Comparison of ENCODE assay signal across 10 cellular contexts in the genomic region with DNA sequence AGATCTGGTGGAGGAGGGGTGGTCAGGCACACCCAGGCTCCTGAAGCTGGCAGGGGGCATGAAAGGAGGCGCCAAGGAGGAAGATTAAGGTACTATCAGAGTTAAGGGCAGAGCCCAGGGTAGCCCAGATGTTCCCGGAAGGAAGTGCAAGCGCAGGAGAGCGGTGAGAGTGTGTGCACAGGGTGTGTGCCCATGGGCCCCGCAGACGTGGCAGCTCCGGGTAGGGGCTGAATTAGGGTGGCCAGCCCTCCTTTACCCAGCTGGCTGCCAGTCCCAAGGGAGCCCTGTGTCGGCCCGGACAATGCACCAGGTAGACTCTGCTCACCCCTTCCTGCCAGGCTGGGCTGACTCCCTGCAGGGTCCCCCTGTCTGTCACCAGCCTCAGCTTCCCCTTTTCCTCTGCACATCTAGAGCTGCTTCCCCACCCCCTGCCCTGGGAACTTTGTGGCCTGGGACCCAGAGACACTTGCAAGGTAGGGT. TPM values are rescaled to one million over a fixed set of nuclear protein-coding genes. Genes with fewer than 3 reads are reported as not detected.
DNase-seq lines count a peak whose midpoint lies in the region; ATAC-seq and TF ChIP-seq lines count a peak whose summit lies in the region.
"Had no signal": no experiment of that assay in that cellular context is flagged by ENCODE, and none has a peak within 500 bp of the region (broad histone marks: within the 10 kb centered on the region; RNA-seq: fewer than 3 reads in every experiment).

A gene (plus strand): TSS at position 184 of the 480 bp plus-strand sequence. CDS start 118 bp downstream, at position 302.

- peak within 1 kb of the TSS; percentile 5 for H3K4me3 ChIP-seq in mononuclear cell (ENCODE audit: low read length)
- H3K4me3 ChIP-seq: SJCRH30 had no signal

- peak within 1 kb of the TSS; percentile 64 for H3K27ac ChIP-seq in CD4-positive, alpha-beta T cell (ENCODE audit: low read depth, low read length)
- H3K27ac ChIP-seq: KMS-11, SJCRH30 had no signal

- peak; percentile 70 for ATAC-seq in CD4-positive, alpha-beta T cell (ENCODE audit: poor library complexity)
- ATAC-seq in GM19351 (IDR thresholded peaks at IDR 0.05; ENCODE audit: unreplicated experiment) (no peak), HG02852 (IDR thresholded peaks at IDR 0.05; ENCODE audit: unreplicated experiment) (no peak)

- H3K4me1 ChIP-seq in mononuclear cell (ENCODE audit: insufficient read depth, low read length) = peaks cover 81% of the 10 kb centered on the region

- intact Hi-C loops in CD4-positive, alpha-beta T cell (cut with DNase I, micrococcal nuclease) = loop anchor here (5.0 kb wide), 3 partner anchors 34 to 49 kb away; a partner anchor contains a TSS

- H3K27ac Mint-ChIP-seq in CD4-positive, alpha-beta T cell = peak within 1 kb of the TSS; percentile 92

- H3K4me3 Mint-ChIP-seq in CD4-positive, alpha-beta T cell = peak within 1 kb of the TSS; percentile 88

- H3K4me1 Mint-ChIP-seq in CD4-positive, alpha-beta T cell (ENCODE audit: low read depth) = peaks cover 77% of the 10 kb centered on the region

- no peaks in the 10 kb centered on the region for H3K9me3 Mint-ChIP-seq in CD4-positive, alpha-beta T cell

- H3K27me3 Mint-ChIP-seq in CD4-positive, alpha-beta T cell = no peaks in the 10 kb centered on the region

- peaks cover 10% of the 10 kb centered on the region for H3K36me3 Mint-ChIP-seq in CD4-positive, alpha-beta T cell (ENCODE audit: low read depth)

- no peak for TF ChIP-seq CTCF in CD4-positive, alpha-beta T cell (IDR thresholded peaks at IDR 0.05)

- DNase-seq in CD4-positive, alpha-beta T cell = peak in 6 of 10 experiments; percentile 27 to 42 (median 36)
- DNase-seq in NCI-H69 (lab: John Stamatoyannopoulos, UW) (peak; percentile 21), NCI-H1417 treated with DMSO at 0.1 percent for 48 hours (lab: John Stamatoyannopoulos, UW) (no peak), superior temporal gyrus (ENCODE audit: extremely low spot score) (no peak)
- peak; percentile 64 to 65 for DNase-seq in activated T-cell treated with anti-CD3 and anti-CD28 coated beads, Interleukin-2, amount 50 U/mL, for 48 hours
- DNase-seq: SJCRH30 had no signal

- H3K27me3 ChIP-seq in CD4-positive, alpha-beta T cell (ENCODE audit: control insufficient read depth, insufficient read depth, low read length) = no peaks in the 10 kb centered on the region
- no peaks in the 10 kb centered on the region for H3K27me3 ChIP-seq in mononuclear cell (ENCODE audit: insufficient read depth, low read length)
- H3K27me3 ChIP-seq: SJCRH30 had no signal

- POLR2A ChIA-PET in CD4-positive, alpha-beta T cell (lab: Charles Lee) = interaction anchor here (0.6 to 3.6 kb wide), 10 partner anchors 8 to 90 kb away, joined by 3 to 42 read pairs (median 4); a partner anchor contains a TSS

- CTCF ChIA-PET in CD4-positive, alpha-beta T cell (lab: Charles Lee) = interaction anchor here (0.9 to 2.1 kb wide), 2 partner anchors 12 to 47 kb away, joined by 3 to 5 read pairs; no protein-coding TSS in a partner anchor

- no peaks in the 10 kb centered on the region for H3K9me3 ChIP-seq in CD4-positive, alpha-beta T cell (ENCODE audit: control insufficient read depth, low read length)
- no peaks in the 10 kb centered on the region for H3K9me3 ChIP-seq in mononuclear cell (ENCODE audit: low read depth, low read length)
- H3K9me3 ChIP-seq: SJCRH30 had no signal

RNA-seq across cellular contexts. Expression of the gene that starts here (rescaled TPM):
- total RNA-seq in CD4-positive, alpha-beta T cell = under 1 TPM in 1 of 2 experiments, not detected in 1; 0.08 TPM
- total RNA-seq in mononuclear cell = not detected
- total RNA-seq: SJCRH30 had no signal

Comparison
In these comparisons a context has a peak if more than half of its experiments do, and no peak if none do; other contexts are left out.
1. Peak in DNase-seq, ATAC-seq and H3K27ac ChIP-seq in CD4-positive, alpha-beta T cell; RNA of the gene not detected or under 1 TPM.
2. DNase-seq: peak in NCI-H69 (single experiment) and activated T-cell treated with anti-CD3 and anti-CD28 coated beads, Interleukin-2, amount 50 U/mL, for 48 hours (2 of 2); none in NCI-H1417 treated with DMSO at 0.1 percent for 48 hours (single experiment) and superior temporal gyrus (single experiment).